In the genomic region with DNA sequence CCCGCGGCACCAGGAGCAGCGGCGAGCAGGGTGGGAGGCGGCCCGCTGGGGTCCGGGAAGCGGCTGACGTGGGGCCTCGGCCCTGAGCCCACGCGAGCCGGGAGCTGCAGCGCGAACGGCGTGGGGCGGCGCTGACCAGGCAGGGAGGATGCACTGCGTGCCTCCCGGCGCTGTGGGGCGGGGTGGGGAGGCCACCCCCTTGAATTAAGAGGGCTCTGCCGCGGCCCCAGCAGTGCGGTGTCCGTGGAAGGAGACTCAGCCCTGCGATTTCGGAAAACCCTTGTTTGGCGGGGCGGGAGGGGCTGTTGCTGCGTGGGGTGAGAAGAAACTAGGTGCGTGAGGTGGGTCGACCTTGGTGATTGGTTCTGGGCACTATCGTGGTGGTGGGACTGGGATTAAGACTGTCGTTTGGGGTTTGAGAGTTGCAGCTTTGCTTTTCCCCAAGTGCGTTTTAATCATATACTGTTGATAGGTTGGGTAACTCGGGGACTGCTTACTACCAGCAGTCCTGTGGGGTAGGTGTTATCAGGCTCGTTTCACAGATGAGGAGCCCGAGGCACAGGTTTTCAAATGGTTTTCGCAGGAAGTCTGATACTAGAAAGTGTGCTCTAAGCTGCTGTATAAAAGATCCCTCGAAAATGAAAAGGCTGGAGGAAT, we compare ENCODE assay signal across 8 cellular contexts.
DNase-seq lines count a peak whose midpoint lies in the region; ATAC-seq and TF ChIP-seq lines count a peak whose summit lies in the region.

No MANE protein-coding gene starts in this region.

- peak; percentile 41 for ATAC-seq in HG03064 (IDR thresholded peaks at IDR 0.05; ENCODE audit: low read depth, unreplicated experiment)

- no peaks in the 10 kb centered on the region for H3K27me3 ChIP-seq in SU-DHL-6 (ENCODE audit: low read length)

- H3K9ac ChIP-seq in SU-DHL-6 (ENCODE audit: low read length), result peak overlapping the region; percentile 80

- peak overlapping the region; percentile 77 for H3K4me3 ChIP-seq in SU-DHL-6 (ENCODE audit: insufficient read depth, low read length, poor library complexity, severe bottlenecking)
- peak overlapping the region; percentile 96 for H3K4me3 ChIP-seq in iPS-18c (ENCODE audit: insufficient read depth, low read depth, low read length)

- H3F3A ChIP-seq in SU-DHL-6 (ENCODE audit: insufficient read depth), result peaks cover 8% of the 10 kb centered on the region; the same call in 1 of the 2 replicates

- no peaks in the 10 kb centered on the region for H3K9me2 ChIP-seq in SU-DHL-6 (replicated peaks; ENCODE audit: insufficient read depth, low read length)

- DNase-seq in NCI-H1092 treated with DMSO at 0.1 percent for 48 hours (lab: John Stamatoyannopoulos, UW) (peak; percentile 19), NCI-H1092 (lab: John Stamatoyannopoulos, UW) (no peak), amniotic epithelial cell (ENCODE audit: low read depth) (peak; percentile 29), AG08396 (ENCODE audit: low spot score) (no peak)
- peak; percentile 8 to 22 for DNase-seq in stimulated activated CD4-positive, alpha-beta T cell treated with anti-CD3 and anti-CD28 coated beads, Interleukin-15, amount 100 ng/mL, for 48 hours (ENCODE audit: low read depth in 2 of 2)

- H3K9me3 ChIP-seq in SU-DHL-6 (ENCODE audit: insufficient read depth, low read length), result no peaks in the 10 kb centered on the region
- H3K9me3 ChIP-seq in iPS-18c (ENCODE audit: control insufficient read depth, insufficient read depth, low read length), result no peaks in the 10 kb centered on the region

- H4K20me1 ChIP-seq in SU-DHL-6 (ENCODE audit: low read depth, low read length), result peaks cover 34% of the 10 kb centered on the region

- no peaks in the 10 kb centered on the region for H3K36me3 ChIP-seq in SU-DHL-6 (ENCODE audit: low read length)

- peaks cover 55% of the 10 kb centered on the region for H3K79me2 ChIP-seq in SU-DHL-6 (ENCODE audit: insufficient read depth, low read length)

- H3K27ac ChIP-seq in SU-DHL-6 (ENCODE audit: low read depth, low read length), result peak overlapping the region; percentile 72

- H2AFZ ChIP-seq in SU-DHL-6 (ENCODE audit: low read depth, low read length, severe bottlenecking), result no peak overlapping the region

- no peak for TF ChIP-seq CTCF in SU-DHL-6 (IDR thresholded peaks at IDR 0.05; ENCODE audit: insufficient read depth, low read length, poor library complexity, severe bottlenecking)

- H3K4me2 ChIP-seq in SU-DHL-6 (ENCODE audit: low read depth, low read length, poor library complexity, severe bottlenecking), result peak overlapping the region; percentile 84

Comparison
In these comparisons a context has a peak if more than half of its experiments do, and no peak if none do; other contexts are left out.
1. DNase-seq: peak in NCI-H1092 treated with DMSO at 0.1 percent for 48 hours (single experiment), amniotic epithelial cell (single experiment) and stimulated activated CD4-positive, alpha-beta T cell treated with anti-CD3 and anti-CD28 coated beads, Interleukin-15, amount 100 ng/mL, for 48 hours (2 of 2); none in NCI-H1092 (single experiment) and AG08396 (single experiment).